11 cellular contexts compared by ENCODE assay signal in the genomic region with DNA sequence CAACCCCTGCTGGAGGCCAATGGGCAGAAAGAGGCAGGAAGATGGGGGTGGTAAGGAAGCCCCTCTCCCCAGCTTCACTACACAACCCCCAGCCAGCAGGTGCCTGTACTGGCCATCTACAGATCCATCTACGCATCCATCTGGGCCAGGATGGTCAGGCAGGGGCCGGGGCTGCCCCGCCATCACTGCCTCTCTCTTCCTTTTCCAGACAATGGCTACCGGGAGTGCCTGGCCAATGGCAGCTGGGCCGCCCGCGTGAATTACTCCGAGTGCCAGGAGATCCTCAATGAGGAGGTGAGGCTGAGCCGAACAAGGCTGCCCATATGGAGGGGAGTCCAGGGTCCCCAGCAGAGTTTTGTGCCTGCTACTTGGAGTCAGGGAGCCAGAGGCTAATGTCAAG. TPM values are rescaled to one million over a fixed set of nuclear protein-coding genes. Genes with fewer than 3 reads are reported as not detected.
"Had no signal": no experiment of that assay in that cellular context is flagged by ENCODE, and none has a peak within 500 bp of the region (broad histone marks: within the 10 kb centered on the region; RNA-seq: fewer than 3 reads in every experiment).

No MANE protein-coding gene starts in this region.

- H3K9me3 Mint-ChIP-seq: GM23338, H9, HFFc6 had no signal

- H3K27ac Mint-ChIP-seq: GM23338, H9, HFFc6 had no signal

- ATAC-seq: GM23338, HCT116 had no signal

- H3K27ac ChIP-seq: GM23248 had no signal

- H3K4me3 ChIP-seq: GM23248, GM23338, HAP-1 had no signal

- H3K36me3 ChIP-seq: HAP-1 had no signal

- H3K4me2 ChIP-seq: GM23338 had no signal

- H3K9ac ChIP-seq: GM23248 had no signal

- DNase-seq: GM23248, GOT3, H7, H9, HCEC 1CT, HFFc6 had no signal

- H3K4me1 Mint-ChIP-seq: GM23338 had no signal

- H3K4me3 Mint-ChIP-seq: GM23338, H9, HFFc6 had no signal

- H3K4me1 ChIP-seq: HAP-1 had no signal

- H3K9me3 ChIP-seq: HAP-1 had no signal

- H2AFZ ChIP-seq: GM23248, GM23338 had no signal

RNA-seq across cellular contexts. Expression of a gene that starts 23.5 kb away (rescaled TPM):
- total RNA-seq: GM23248, H1, H4, H7, H9, HFFc6 had no signal
- polyA plus RNA-seq: GM23248, GM23338, H1 had no signal

RNA-seq across cellular contexts. Expression of a gene that starts 37.0 kb away (rescaled TPM):
- total RNA-seq: GM23248, HFFc6 had no signal
- polyA plus RNA-seq: GM23248 had no signal
